ENCODE assay signal across 33 cellular contexts in the genomic region with DNA sequence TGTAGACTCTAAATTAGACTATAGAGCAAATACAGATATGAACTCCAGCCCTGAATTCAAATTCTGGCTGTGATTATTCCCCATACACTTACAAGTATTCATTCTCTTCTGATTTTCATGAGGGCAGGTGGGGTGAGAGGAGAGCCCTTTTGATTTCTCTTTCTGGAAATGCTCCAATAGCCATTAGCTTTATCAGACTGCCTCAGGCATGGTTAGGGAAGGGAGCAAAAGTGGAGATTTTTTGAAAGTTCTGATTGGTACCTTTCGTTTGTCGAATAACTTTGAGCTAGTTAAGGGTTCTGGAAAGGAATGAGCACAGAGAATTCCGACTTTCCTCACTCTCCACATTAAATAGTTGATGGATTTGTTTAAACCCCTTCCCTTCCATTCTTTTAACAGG. TPM values are rescaled to one million over a fixed set of nuclear protein-coding genes. Genes with fewer than 3 reads are reported as not detected.
"Had no signal": no experiment of that assay in that cellular context is flagged by ENCODE, and none has a peak within 500 bp of the region (broad histone marks: within the 10 kb centered on the region; RNA-seq: fewer than 3 reads in every experiment).

No MANE protein-coding gene starts in this region.

- H3K27ac Mint-ChIP-seq: activated B cell treated with CpG ODN at 0.5 μM for 24 hours; activated naive CD8-positive, alpha-beta T cell; activated T-cell treated with anti-CD3 and anti-CD28 coated beads, Interleukin-2, amount 50 U/mL, for 72 hours; immature natural killer cell; neural progenitor cell had no signal

- H3K9me3 Mint-ChIP-seq: activated B cell treated with CpG ODN at 0.5 μM for 24 hours; activated T-cell treated with anti-CD3 and anti-CD28 coated beads, Interleukin-2, amount 50 U/mL, for 72 hours; brain; immature natural killer cell had no signal

- H3K27ac ChIP-seq: ascending aorta, coronary artery, dorsolateral prefrontal cortex, heart left ventricle, neural progenitor cell, parathyroid adenoma, right atrium auricular region had no signal

- ATAC-seq: activated T-cell treated with anti-CD3 and anti-CD28 coated beads, Interleukin-2, amount 50 U/mL, for 72 hours; heart left ventricle; left colon had no signal

- H3K9me3 ChIP-seq: adrenal gland, ascending aorta, heart left ventricle, right atrium auricular region, suprapubic skin, tibial artery had no signal

- H3K4me3 ChIP-seq: adrenal gland, coronary artery, dorsolateral prefrontal cortex, heart left ventricle, neural progenitor cell, right atrium auricular region, suprapubic skin had no signal

- H3K4me1 Mint-ChIP-seq: activated B cell treated with CpG ODN at 0.5 μM for 24 hours, neural progenitor cell had no signal

- H3K4me1 ChIP-seq: adrenal gland, ascending aorta, heart left ventricle, neural progenitor cell, parathyroid adenoma, right atrium auricular region had no signal

- H3K36me3 Mint-ChIP-seq: activated naive CD8-positive, alpha-beta T cell; brain; immature natural killer cell; naive B cell; neural progenitor cell had no signal

- H3K9ac ChIP-seq: neural progenitor cell, parathyroid adenoma had no signal

- H3K4me3 Mint-ChIP-seq: activated B cell treated with CpG ODN at 0.5 μM for 24 hours; activated naive CD8-positive, alpha-beta T cell; activated T-cell treated with anti-CD3 and anti-CD28 coated beads, Interleukin-2, amount 50 U/mL, for 72 hours; immature natural killer cell; neural progenitor cell had no signal

- H3K79me2 ChIP-seq: parathyroid adenoma had no signal

- H3K4me2 ChIP-seq: neural progenitor cell had no signal

- H3K36me3 ChIP-seq: adrenal gland, ascending aorta, heart left ventricle, neural progenitor cell, right atrium auricular region, suprapubic skin, tibial artery had no signal

- DNase-seq: activated B cell treated with CpG ODN at 0.5 μM for 24 hours; activated naive CD4-positive, alpha-beta T cell; activated T-cell treated with anti-CD3 and anti-CD28 coated beads for 4 hours; activated T-cell treated with anti-CD3 and anti-CD28 coated beads, Interleukin-2, amount 50 U/mL, for 72 hours; effector memory CD4-positive, alpha-beta T cell; foreskin fibroblast; heart left ventricle; hypothalamus; immature natural killer cell; left colon; mammary epithelial cell; naive B cell; occipital lobe; stimulated activated CD4-positive, alpha-beta T cell treated with anti-CD3 and anti-CD28 coated beads, Interleukin-15, amount 100 ng/mL, for 24 hours; stimulated activated CD4-positive, alpha-beta T cell treated with anti-CD3 and anti-CD28 coated beads, Interleukin-2, amount 100 ng/mL, for 24 hours; stimulated activated naive CD4-positive, alpha-beta T cell; T-helper 2 cell had no signal

- H2AFZ ChIP-seq: neural progenitor cell, parathyroid adenoma had no signal

- H3K27me3 ChIP-seq: adrenal gland, ascending aorta, tibial artery had no signal

RNA-seq across cellular contexts. Expression of gene HOXC5, which starts 7.8 kb away (rescaled TPM):
- total RNA-seq: activated B cell treated with CpG ODN at 0.5 μM for 24 hours; activated T-cell treated with anti-CD3 and anti-CD28 coated beads, Interleukin-2, amount 50 U/mL, for 72 hours; ascending aorta; cardiac septum; cerebellum; dorsolateral prefrontal cortex; endothelial cell of umbilical vein; heart left ventricle; left colon; liver; occipital lobe; pulmonary artery endothelial cell had no signal
- polyA plus RNA-seq: endothelial cell of umbilical vein, heart left ventricle, immature natural killer cell, liver had no signal

RNA-seq across cellular contexts. Expression of gene HOXC6, which starts 12.4 kb away (rescaled TPM):
- total RNA-seq: activated B cell treated with CpG ODN at 0.5 μM for 24 hours; activated T-cell treated with anti-CD3 and anti-CD28 coated beads, Interleukin-2, amount 50 U/mL, for 72 hours; cerebellum; dorsolateral prefrontal cortex; left colon; occipital lobe; pulmonary artery endothelial cell; right atrium auricular region had no signal
- polyA plus RNA-seq: immature natural killer cell, liver had no signal

RNA-seq across cellular contexts. Expression of gene HOXC4, which starts 13.0 kb away (rescaled TPM):
- total RNA-seq: cardiac septum, cerebellum, liver, occipital lobe, pulmonary artery endothelial cell had no signal

RNA-seq across cellular contexts. Expression of gene HOXC8, which starts 31.9 kb away (rescaled TPM):
- total RNA-seq: activated B cell treated with CpG ODN at 0.5 μM for 24 hours; activated T-cell treated with anti-CD3 and anti-CD28 coated beads, Interleukin-2, amount 50 U/mL, for 72 hours; cardiac septum; cerebellum; dorsolateral prefrontal cortex; heart left ventricle; left colon; liver; occipital lobe; pulmonary artery endothelial cell; right atrium auricular region had no signal
- polyA plus RNA-seq: heart left ventricle, immature natural killer cell, liver had no signal

RNA-seq across cellular contexts. Expression of gene HOXC9, which starts 40.7 kb away (rescaled TPM):
- total RNA-seq: activated B cell treated with CpG ODN at 0.5 μM for 24 hours; activated T-cell treated with anti-CD3 and anti-CD28 coated beads, Interleukin-2, amount 50 U/mL, for 72 hours; cardiac septum; cerebellum; dorsolateral prefrontal cortex; heart left ventricle; left colon; liver; occipital lobe; pulmonary artery endothelial cell; right atrium auricular region had no signal
- polyA plus RNA-seq: heart left ventricle, immature natural killer cell, liver had no signal
